19 cellular contexts compared by ENCODE assay signal in the genomic region with DNA sequence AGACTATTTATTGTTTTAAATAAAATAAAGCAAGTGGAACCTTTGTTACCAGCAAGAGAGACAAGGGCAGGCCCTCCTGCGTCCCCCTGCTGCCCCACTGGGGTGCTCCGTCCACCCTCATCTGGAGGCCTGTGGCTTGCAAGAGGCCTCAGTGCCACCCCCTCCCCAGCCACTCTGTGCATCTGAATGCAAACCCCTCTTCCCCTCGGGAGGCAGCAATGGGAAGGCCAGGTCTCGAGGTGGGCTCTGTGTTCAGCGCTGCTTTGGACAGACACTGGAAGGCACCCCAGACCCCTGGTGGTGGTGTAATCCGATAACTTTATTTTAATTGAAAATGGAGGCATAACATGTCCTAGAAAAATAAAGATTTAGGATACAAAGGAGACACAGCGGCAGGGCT. TPM values are rescaled to one million over a fixed set of nuclear protein-coding genes. Genes with fewer than 3 reads are reported as not detected.
A peak's percentile ranks its signal among the peaks of the same experiment; 100 is the strongest.
DNase-seq lines count a peak whose midpoint lies in the region; ATAC-seq and TF ChIP-seq lines count a peak whose summit lies in the region.
"Had no signal": no experiment of that assay in that cellular context is flagged by ENCODE, and none has a peak within 500 bp of the region (broad histone marks: within the 10 kb centered on the region; RNA-seq: fewer than 3 reads in every experiment).

No MANE protein-coding gene starts in this region.

- TF ChIP-seq POLR2A in esophagus muscularis mucosa (IDR thresholded peaks at IDR 0.05; ENCODE audit: low read depth) (no peak), transverse colon (IDR thresholded peaks at IDR 0.05) (no peak), Peyer's patch (IDR thresholded peaks at IDR 0.05) (no peak)

- in situ Hi-C loops in transverse colon (cut with MboI; ENCODE audit: low pct_ligation_motif_present in 1 of 4, low pct_unique_long_range_greater_than_20kb in 1 of 4, low sequenced_read_pairs in 3 of 4) = no loop called here

- no peaks in the 10 kb centered on the region for H3K9me2 ChIP-seq in SK-N-SH

- intact Hi-C loops in esophagus muscularis mucosa (cut with DNase I) = no loop called here
- intact Hi-C loops in transverse colon (cut with DNase I; ENCODE audit: low total_unique reads) = loop anchor here (10.0 kb wide), 1 partner anchor 50 kb away; no protein-coding TSS in a partner anchor

- H3K79me2 ChIP-seq in SK-N-SH (ENCODE audit: insufficient read depth) (no peaks in the 10 kb centered on the region), neural progenitor cell (ENCODE audit: low read depth) (peaks cover 25% of the 10 kb centered on the region)

- H3K9me3 Mint-ChIP-seq in neural progenitor cell = no peaks in the 10 kb centered on the region
- H3K9me3 Mint-ChIP-seq: CD8-positive, alpha-beta T cell; dendritic cell treated with granulocyte-macrophage colony-stimulating factor and Interleukin-4, amounts not matched to agents 40 ng/mL and 50 ng/mL, for 4 days had no signal

- no peak for TF ChIP-seq RAD21 in SK-N-SH (IDR thresholded peaks at IDR 0.05; ENCODE audit: low read length)

- H3K4me2 ChIP-seq in SK-N-SH (no peak overlapping the region), neural progenitor cell (peak overlapping the region; percentile 43)

- H3K27ac ChIP-seq in SK-N-SH (ENCODE audit: low read depth in 2 of 2, low read length in 1 of 2) (no peak overlapping the region), esophagus muscularis mucosa (replicated peaks in 1 of 4) (peak overlapping the region; percentile 91 to 98 (median 97)), neural progenitor cell (no peak overlapping the region), transverse colon (peak overlapping the region; percentile 86 to 98 (median 94)), Peyer's patch (peak overlapping the region in 1 of 4 donors; percentile 49)

- H3K4me1 Mint-ChIP-seq in neural progenitor cell = peaks cover 12% of the 10 kb centered on the region

- WGBS in SK-N-SH (ENCODE audit: low lambda C conversion rate) = 89% methylated on average over 6 of the region's 7 CpGs
- 48% methylated on average over 7 of the region's 7 CpGs for WGBS in esophagus muscularis mucosa
- 68 to 71% methylated on average over 1 to 6 of the region's 7 CpGs for WGBS in transverse colon (ENCODE audit: low coverage in 1 of 2), 2 donors

- H3K4me3 Mint-ChIP-seq in neural progenitor cell = peak overlapping the region; percentile 72
- H3K4me3 Mint-ChIP-seq: CD8-positive, alpha-beta T cell; dendritic cell treated with granulocyte-macrophage colony-stimulating factor and Interleukin-4, amounts not matched to agents 40 ng/mL and 50 ng/mL, for 4 days had no signal

- H3K36me3 Mint-ChIP-seq in neural progenitor cell = no peaks in the 10 kb centered on the region
- H3K36me3 Mint-ChIP-seq: CD8-positive, alpha-beta T cell had no signal

- H3K4me3 ChIP-seq in SK-N-SH (ENCODE audit: low read depth in 2 of 2, low read length in 1 of 2) (no peak overlapping the region), esophagus muscularis mucosa (peak overlapping the region in 2 of 4 donors; percentile 12 to 20), neural progenitor cell (no peak overlapping the region), transverse colon (no peak overlapping the region), Peyer's patch (no peak overlapping the region)
- H3K4me3 ChIP-seq: adrenal gland had no signal

- H3K9ac ChIP-seq in SK-N-SH (no peak overlapping the region), neural progenitor cell (no peak overlapping the region)

- H2AFZ ChIP-seq in SK-N-SH (ENCODE audit: low read depth) = no peak overlapping the region
- no peak overlapping the region for H2AFZ ChIP-seq in neural progenitor cell (replicated peaks)

- H3K9me3 ChIP-seq in SK-N-SH (no peaks in the 10 kb centered on the region), esophagus muscularis mucosa (no peaks in the 10 kb centered on the region), neural progenitor cell (ENCODE audit: low read depth) (no peaks in the 10 kb centered on the region), transverse colon (no peaks in the 10 kb centered on the region), Peyer's patch (no peaks in the 10 kb centered on the region)
- H3K9me3 ChIP-seq: adrenal gland had no signal

- TF ChIP-seq CTCF in SK-N-SH (IDR thresholded peaks at IDR 0.05) (no peak), esophagus muscularis mucosa (IDR thresholded peaks at IDR 0.05) (no peak), neural progenitor cell (IDR thresholded peaks at IDR 0.05) (peak; percentile 10), transverse colon (IDR thresholded peaks at IDR 0.05) (no peak), Peyer's patch (IDR thresholded peaks at IDR 0.05) (no peak)

- peak overlapping the region; percentile 63 for H3K27ac Mint-ChIP-seq in neural progenitor cell
- H3K27ac Mint-ChIP-seq: CD8-positive, alpha-beta T cell; dendritic cell treated with granulocyte-macrophage colony-stimulating factor and Interleukin-4, amounts not matched to agents 40 ng/mL and 50 ng/mL, for 4 days had no signal

- H3K4me1 ChIP-seq in SK-N-SH (ENCODE audit: control insufficient read depth in 1 of 2, insufficient read depth in 2 of 2, low read depth in 1 of 2, low read length in 1 of 2) (peaks cover 0 to 17% of the 10 kb centered on the region in 2 experiments; a peak in 1 of 4 replicates), esophagus muscularis mucosa (peaks cover 38 to 55% (median 47%) of the 10 kb centered on the region in 4 donors), neural progenitor cell (peaks cover 29% of the 10 kb centered on the region), transverse colon (peaks cover 15 to 42% (median 28%) of the 10 kb centered on the region in 4 donors), Peyer's patch (peaks cover 0 to 36% (median 7%) of the 10 kb centered on the region in 4 donors)

- TF ChIP-seq EP300 in SK-N-SH (IDR thresholded peaks at IDR 0.05; ENCODE audit: borderline replicate concordance in 1 of 2, low read depth in 1 of 2, low read length in 1 of 2) (no peak), esophagus muscularis mucosa (IDR thresholded peaks at IDR 0.05) (no peak), transverse colon (IDR thresholded peaks at IDR 0.05; ENCODE audit: low read depth) (no peak)

- POLR2A ChIA-PET in SK-N-SH (lab: Yijun Ruan, JAX) = no interaction called here

- H3K27me3 Mint-ChIP-seq in neural progenitor cell (ENCODE audit: insufficient read depth, low read depth) = peaks cover 8% of the 10 kb centered on the region

- H3K27me3 ChIP-seq in SK-N-SH (ENCODE audit: insufficient read depth) = no peaks in the 10 kb centered on the region
- no peaks in the 10 kb centered on the region for H3K27me3 ChIP-seq in esophagus muscularis mucosa
- no peaks in the 10 kb centered on the region for H3K27me3 ChIP-seq in neural progenitor cell
- H3K27me3 ChIP-seq in transverse colon = no peaks in the 10 kb centered on the region
- no peaks in the 10 kb centered on the region for H3K27me3 ChIP-seq in Peyer's patch
- H3K27me3 ChIP-seq: adrenal gland had no signal

- CTCF ChIA-PET in SK-N-SH (lab: Yijun Ruan, JAX) = interaction anchor here (1.4 kb wide), 1 partner anchor 35 kb away, joined by 3 read pairs; no protein-coding TSS in a partner anchor

- DNase-seq in SK-N-SH = peak; percentile 36
- DNase-seq in esophagus muscularis mucosa (ENCODE audit: extremely low spot score) = no peak
- peak; percentile 41 for DNase-seq in neural progenitor cell (ENCODE audit: low spot score)
- DNase-seq in transverse colon = no peak
- DNase-seq in NCI-H146 (lab: John Stamatoyannopoulos, UW) = no peak
- DNase-seq in Peyer's patch = no peak
- DNase-seq in NOMO-1 (lab: John Stamatoyannopoulos, UW; ENCODE audit: unreplicated experiment in 2 of 2) = no peak
- DNase-seq: adrenal gland; CD8-positive, alpha-beta T cell; Karpas-422; NCI-H1694 treated with DMSO at 0.1 percent for 48 hours; NCI-H526 treated with DMSO at 0.1 percent for 48 hours; occipital lobe; stimulated activated CD4-positive, alpha-beta T cell treated with anti-CD3 and anti-CD28 coated beads, Interleukin-15, amount 100 ng/mL, for 24 hours had no signal

- H3F3A ChIP-seq in SK-N-SH (replicated peaks; ENCODE audit: insufficient read depth) (peaks cover 3% of the 10 kb centered on the region), neural progenitor cell (ENCODE audit: low read depth) (peaks cover 29% of the 10 kb centered on the region)

- H4K20me1 ChIP-seq in SK-N-SH (ENCODE audit: insufficient read depth) = no peaks in the 10 kb centered on the region
- peaks cover 14% of the 10 kb centered on the region for H4K20me1 ChIP-seq in neural progenitor cell (ENCODE audit: low read depth)

- ATAC-seq in SK-N-SH treated with all-trans-retinoic acid at 6 μM for 48 hours = no peak
- ATAC-seq: CD8-positive, alpha-beta T cell had no signal

- H3K36me3 ChIP-seq in SK-N-SH (replicated peaks in 1 of 2; ENCODE audit: control insufficient read depth in 1 of 2, insufficient read depth in 2 of 2, low read length in 1 of 2) (no peaks in the 10 kb centered on the region), esophagus muscularis mucosa (peaks cover 0 to 7% (median 0%) of the 10 kb centered on the region in 4 donors), neural progenitor cell (no peaks in the 10 kb centered on the region), transverse colon (no peaks in the 10 kb centered on the region), Peyer's patch (no peaks in the 10 kb centered on the region)
- H3K36me3 ChIP-seq: adrenal gland had no signal

RNA-seq across cellular contexts. Expression of a gene that starts 4.6 kb away (rescaled TPM):
- 6.4 and 8.4 TPM in 2 replicates for polyA plus RNA-seq in SK-N-SH (2012; rRNA removed)
- polyA plus RNA-seq in SK-N-SH (2012; cell fraction: cytosol; rRNA removed) = 3.1 and 5.2 TPM in 2 replicates
- 22.8 and 31.2 TPM in 2 replicates for polyA plus RNA-seq in SK-N-SH (2012; cell fraction: nucleus; rRNA removed)
- total RNA-seq in esophagus muscularis mucosa (10 to 100 TPM; 18.2 to 39.9 (median 28.8) TPM), neural progenitor cell (ENCODE audit: low replicate concordance) (8.1 and 50.8 TPM in 2 replicates), transverse colon (10 to 100 TPM in 2 of 4 donors, 1 to 10 TPM in 2; 6.7 to 40.4 (median 9.7) TPM), Peyer's patch (10 to 100 TPM in 1 of 4 donors, 1 to 10 TPM in 3; 3.3 to 11.5 (median 6.2) TPM)

RNA-seq across cellular contexts. Expression of a gene that starts 17.8 kb away (rescaled TPM):
- 86.4 and 92.2 TPM in 2 replicates for polyA plus RNA-seq in SK-N-SH (2012; rRNA removed)
- 37.4 and 40.6 TPM in 2 replicates for polyA plus RNA-seq in SK-N-SH (2012; cell fraction: cytosol; rRNA removed)
- 481 and 556 TPM in 2 replicates for polyA plus RNA-seq in SK-N-SH (2012; cell fraction: nucleus; rRNA removed)
- 100 to 1,000 TPM; 247 to 487 (median 347) TPM for total RNA-seq in esophagus muscularis mucosa
- total RNA-seq in neural progenitor cell (ENCODE audit: low replicate concordance) = 5.5 and 33.2 TPM in 2 replicates
- total RNA-seq in transverse colon = 100 to 1,000 TPM in 2 of 4 donors, 10 to 100 TPM in 2; 19.1 to 237 (median 69.2) TPM
- total RNA-seq in Peyer's patch = 10 to 100 TPM; 10.5 to 63.5 (median 43.5) TPM

RNA-seq across cellular contexts. Expression of a gene that starts 28.2 kb away (rescaled TPM):
- 39.3 and 40.6 TPM in 2 replicates for polyA plus RNA-seq in SK-N-SH (2012; rRNA removed)
- 11.6 and 18.4 TPM in 2 replicates for polyA plus RNA-seq in SK-N-SH (2012; cell fraction: cytosol; rRNA removed)
- 140 and 155 TPM in 2 replicates for polyA plus RNA-seq in SK-N-SH (2012; cell fraction: nucleus; rRNA removed)
- 10 to 100 TPM; 56.0 to 88.7 (median 63.3) TPM for total RNA-seq in esophagus muscularis mucosa
- 22.8 and 50.3 TPM in 2 replicates for total RNA-seq in neural progenitor cell (ENCODE audit: low replicate concordance)
- 10 to 100 TPM; 26.8 to 72.9 (median 54.8) TPM for total RNA-seq in transverse colon
- 10 to 100 TPM; 20.8 to 63.8 (median 35.4) TPM for total RNA-seq in Peyer's patch

RNA-seq across cellular contexts. Expression of a gene that starts 31.2 kb away (rescaled TPM):
- 0.03 and 0.06 TPM in 2 replicates for polyA plus RNA-seq in SK-N-SH (2012; rRNA removed)
- polyA plus RNA-seq in SK-N-SH (2012; cell fraction: cytosol; rRNA removed) = 0.01 TPM in 1 of 2 replicates, not detected in the other
- polyA plus RNA-seq in SK-N-SH (2012; cell fraction: nucleus; rRNA removed) = 0.02 and 0.06 TPM in 2 replicates
- total RNA-seq in esophagus muscularis mucosa (not detected), neural progenitor cell (ENCODE audit: low replicate concordance) (0.06 TPM in 1 of 2 replicates, not detected in the other), transverse colon (not detected), Peyer's patch (not detected)
- total RNA-seq: adrenal gland; CD8-positive, alpha-beta T cell; lung microvascular endothelial cell; occipital lobe; RPMI7951; T-helper 2 cell treated with Interferon-gamma antibody and Interleukin-4, amounts not matched to agents 100 ng/mL and 5 ng/mL, for 36 hours had no signal

RNA-seq across cellular contexts. Expression of a gene that starts 33.8 kb away (rescaled TPM):
- polyA plus RNA-seq in SK-N-SH (2012; rRNA removed) = 2.8 and 5.6 TPM in 2 replicates
- polyA plus RNA-seq in SK-N-SH (2012; cell fraction: cytosol; rRNA removed) = 2.5 and 3.9 TPM in 2 replicates
- 20.4 and 25.2 TPM in 2 replicates for polyA plus RNA-seq in SK-N-SH (2012; cell fraction: nucleus; rRNA removed)
- total RNA-seq in esophagus muscularis mucosa (10 to 100 TPM in 3 of 4 donors, 1 to 10 TPM in 1; 8.6 to 27.7 (median 18.2) TPM), neural progenitor cell (ENCODE audit: low replicate concordance) (7.5 and 21.3 TPM in 2 replicates), transverse colon (10 to 100 TPM; 14.1 to 40.8 (median 19.6) TPM), Peyer's patch (10 to 100 TPM in 3 of 4 donors, 1 to 10 TPM in 1; 8.3 to 25.2 (median 19.7) TPM)

Comparison
In these comparisons a context has a peak if more than half of its experiments do, and no peak if none do; other contexts are left out.
1. DNase-seq: peak in SK-N-SH (single experiment) and neural progenitor cell (single experiment); none in esophagus muscularis mucosa (single experiment), transverse colon (single experiment), NCI-H146 (single experiment), Peyer's patch (0 of 3) and NOMO-1 (0 of 2).
2. H3K27ac ChIP-seq: peak in esophagus muscularis mucosa (4 of 4) and transverse colon (4 of 4); none in SK-N-SH (0 of 2) and neural progenitor cell (single experiment).